ENCODE assay signal across 1 cellular context in the genomic region with DNA sequence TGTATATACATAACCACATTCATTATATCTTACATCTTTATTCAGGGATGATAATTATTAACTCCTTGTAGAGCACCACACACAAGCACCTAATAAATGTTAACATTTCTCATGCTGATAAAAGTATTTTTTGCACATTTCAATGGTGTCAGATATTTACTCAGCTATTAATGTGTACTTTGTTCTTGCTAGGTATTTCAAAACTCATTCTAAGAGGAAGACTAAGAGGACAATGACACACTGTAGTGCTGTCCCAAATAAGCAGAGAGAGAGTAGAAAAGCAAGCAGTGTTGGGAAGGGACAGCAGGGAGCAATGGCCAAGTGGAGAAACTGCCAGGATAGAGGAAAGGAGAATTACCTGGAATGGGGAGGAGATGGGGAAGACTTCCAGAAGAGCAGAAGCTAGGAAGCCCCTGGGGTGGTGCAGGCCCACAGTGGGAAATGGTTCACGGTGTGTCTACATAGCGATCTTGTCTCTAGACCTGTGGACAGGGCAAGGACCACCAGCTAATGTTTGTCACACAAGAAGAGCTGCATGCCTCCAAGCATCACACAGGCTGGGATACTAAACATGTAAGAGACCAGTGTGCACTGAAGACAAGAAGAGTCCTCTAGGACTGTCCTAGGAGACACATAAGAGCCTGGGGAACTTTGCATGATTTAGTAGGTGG.
TF ChIP-seq lines count a peak whose summit lies in the region.

No MANE protein-coding gene starts in this region.

TF ChIP-seq in HepG2, 621 proteins besides CTCF, POLR2A, EP300 and RAD21 (continued from another document and continues in another):
- TF ChIP-seq, protein P1, sequence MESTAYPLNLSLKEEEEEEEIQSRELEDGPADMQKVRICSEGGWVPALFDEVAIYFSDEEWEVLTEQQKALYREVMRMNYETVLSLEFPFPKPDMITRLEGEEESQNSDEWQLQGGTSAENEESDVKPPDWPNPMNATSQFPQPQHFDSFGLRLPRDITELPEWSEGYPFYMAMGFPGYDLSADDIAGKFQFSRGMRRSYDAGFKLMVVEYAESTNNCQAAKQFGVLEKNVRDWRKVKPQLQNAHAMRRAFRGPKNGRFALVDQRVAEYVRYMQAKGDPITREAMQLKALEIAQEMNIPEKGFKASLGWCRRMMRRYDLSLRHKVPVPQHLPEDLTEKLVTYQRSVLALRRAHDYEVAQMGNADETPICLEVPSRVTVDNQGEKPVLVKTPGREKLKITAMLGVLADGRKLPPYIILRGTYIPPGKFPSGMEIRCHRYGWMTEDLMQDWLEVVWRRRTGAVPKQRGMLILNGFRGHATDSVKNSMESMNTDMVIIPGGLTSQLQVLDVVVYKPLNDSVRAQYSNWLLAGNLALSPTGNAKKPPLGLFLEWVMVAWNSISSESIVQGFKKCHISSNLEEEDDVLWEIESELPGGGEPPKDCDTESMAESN (CRISPR knock-in tag; conservative IDR thresholded peaks at IDR 0.05): 0 out of 2 replicates have a peak, but pooled peaks have one; percentile 69
- TF ChIP-seq ARID2 (CRISPR knock-in tag; IDR thresholded peaks at IDR 0.05; ENCODE audit: borderline replicate concordance) (no peak), HNRNPK (IDR thresholded peaks at IDR 0.05; ENCODE audit: low read depth, low read length, poor library complexity, severe bottlenecking) (no peak), CCAR2 (optimal IDR thresholded peaks at IDR 0.05; ENCODE audit: low read depth, low read length) (no peak), SMARCC2 (IDR thresholded peaks at IDR 0.05) (no peak), ZNF160 (CRISPR knock-in tag; IDR thresholded peaks at IDR 0.05) (no peak), JARID2 (CRISPR knock-in tag; IDR thresholded peaks at IDR 0.05; ENCODE audit: insufficient replicate concordance) (no peak), ZNF841 (CRISPR knock-in tag; IDR thresholded peaks at IDR 0.05; ENCODE audit: borderline replicate concordance) (no peak), ZNF501 (CRISPR knock-in tag; IDR thresholded peaks at IDR 0.05) (no peak), TCF12 (IDR thresholded peaks at IDR 0.05) (no peak), TCF12 (CRISPR knock-in tag; IDR thresholded peaks at IDR 0.05) (no peak), ZNF614 (CRISPR knock-in tag; IDR thresholded peaks at IDR 0.05; ENCODE audit: borderline replicate concordance) (peak; percentile 74; the same call in 1 of the 2 replicates), ZNF350 (CRISPR knock-in tag; IDR thresholded peaks at IDR 0.05; ENCODE audit: borderline replicate concordance, low read depth) (no peak), ZNF567 (CRISPR knock-in tag; IDR thresholded peaks at IDR 0.05; ENCODE audit: borderline replicate concordance) (no peak), ZSCAN9 (CRISPR knock-in tag; IDR thresholded peaks at IDR 0.05; ENCODE audit: borderline replicate concordance) (peak; percentile 76; the same call in 1 of the 2 replicates), ZFP1 (CRISPR knock-in tag; IDR thresholded peaks at IDR 0.05) (peak; percentile 21; the same call in 1 of the 2 replicates), MZF1 (CRISPR knock-in tag; IDR thresholded peaks at IDR 0.05; ENCODE audit: borderline replicate concordance) (no peak), MLLT10 (CRISPR knock-in tag; IDR thresholded peaks at IDR 0.05) (no peak), ELF3 (CRISPR knock-in tag; IDR thresholded peaks at IDR 0.05) (peak; percentile 64), CEBPG (CRISPR knock-in tag; IDR thresholded peaks at IDR 0.05) (peak; percentile 86), HDAC2 (CRISPR knock-in tag; IDR thresholded peaks at IDR 0.05) (peak; percentile 83), DMAP1 (CRISPR knock-in tag; IDR thresholded peaks at IDR 0.05) (no peak), NAIF1 (CRISPR knock-in tag; IDR thresholded peaks at IDR 0.05; ENCODE audit: borderline replicate concordance) (no peak), FOXK1 (CRISPR knock-in tag; IDR thresholded peaks at IDR 0.05; ENCODE audit: borderline replicate concordance, low read depth) (no peak), NFYC (CRISPR knock-in tag; IDR thresholded peaks at IDR 0.05) (no peak), MIER2 (CRISPR knock-in tag; IDR thresholded peaks at IDR 0.05) (peak; percentile 55; the same call in 1 of the 2 replicates), ZNF256 (CRISPR knock-in tag; conservative IDR thresholded peaks at IDR 0.05) (no peak), ZNF496 (CRISPR knock-in tag; IDR thresholded peaks at IDR 0.05; ENCODE audit: insufficient replicate concordance) (no peak), ZSCAN30 (CRISPR knock-in tag; IDR thresholded peaks at IDR 0.05) (no peak), ZNF644 (CRISPR knock-in tag; IDR thresholded peaks at IDR 0.05; ENCODE audit: low read depth) (peak; percentile 85), NPAS2 (CRISPR knock-in tag; IDR thresholded peaks at IDR 0.05; ENCODE audit: borderline replicate concordance) (no peak), NONO (IDR thresholded peaks at IDR 0.05) (no peak), NONO (CRISPR knock-in tag; conservative IDR thresholded peaks at IDR 0.05) (peak; percentile 48; the same call in 1 of the 2 replicates), ATF7 (IDR thresholded peaks at IDR 0.05) (peak; percentile 41; the same call in 1 of the 2 replicates), ATF7 (CRISPR knock-in tag; IDR thresholded peaks at IDR 0.05) (no peak)
- TF ChIP-seq, protein P2, sequence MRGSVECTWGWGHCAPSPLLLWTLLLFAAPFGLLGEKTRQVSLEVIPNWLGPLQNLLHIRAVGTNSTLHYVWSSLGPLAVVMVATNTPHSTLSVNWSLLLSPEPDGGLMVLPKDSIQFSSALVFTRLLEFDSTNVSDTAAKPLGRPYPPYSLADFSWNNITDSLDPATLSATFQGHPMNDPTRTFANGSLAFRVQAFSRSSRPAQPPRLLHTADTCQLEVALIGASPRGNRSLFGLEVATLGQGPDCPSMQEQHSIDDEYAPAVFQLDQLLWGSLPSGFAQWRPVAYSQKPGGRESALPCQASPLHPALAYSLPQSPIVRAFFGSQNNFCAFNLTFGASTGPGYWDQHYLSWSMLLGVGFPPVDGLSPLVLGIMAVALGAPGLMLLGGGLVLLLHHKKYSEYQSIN (CRISPR knock-in tag; IDR thresholded peaks at IDR 0.05; ENCODE audit: borderline replicate concordance): no peak
- TF ChIP-seq, protein P3, sequence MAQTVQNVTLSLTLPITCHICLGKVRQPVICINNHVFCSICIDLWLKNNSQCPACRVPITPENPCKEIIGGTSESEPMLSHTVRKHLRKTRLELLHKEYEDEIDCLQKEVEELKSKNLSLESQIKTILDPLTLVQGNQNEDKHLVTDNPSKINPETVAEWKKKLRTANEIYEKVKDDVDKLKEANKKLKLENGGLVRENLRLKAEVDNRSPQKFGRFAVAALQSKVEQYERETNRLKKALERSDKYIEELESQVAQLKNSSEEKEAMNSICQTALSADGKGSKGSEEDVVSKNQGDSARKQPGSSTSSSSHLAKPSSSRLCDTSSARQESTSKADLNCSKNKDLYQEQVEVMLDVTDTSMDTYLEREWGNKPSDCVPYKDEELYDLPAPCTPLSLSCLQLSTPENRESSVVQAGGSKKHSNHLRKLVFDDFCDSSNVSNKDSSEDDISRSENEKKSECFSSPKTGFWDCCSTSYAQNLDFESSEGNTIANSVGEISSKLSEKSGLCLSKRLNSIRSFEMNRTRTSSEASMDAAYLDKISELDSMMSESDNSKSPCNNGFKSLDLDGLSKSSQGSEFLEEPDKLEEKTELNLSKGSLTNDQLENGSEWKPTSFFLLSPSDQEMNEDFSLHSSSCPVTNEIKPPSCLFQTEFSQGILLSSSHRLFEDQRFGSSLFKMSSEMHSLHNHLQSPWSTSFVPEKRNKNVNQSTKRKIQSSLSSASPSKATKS (CRISPR knock-in tag; IDR thresholded peaks at IDR 0.05): no peak
- TF ChIP-seq, protein P4, sequence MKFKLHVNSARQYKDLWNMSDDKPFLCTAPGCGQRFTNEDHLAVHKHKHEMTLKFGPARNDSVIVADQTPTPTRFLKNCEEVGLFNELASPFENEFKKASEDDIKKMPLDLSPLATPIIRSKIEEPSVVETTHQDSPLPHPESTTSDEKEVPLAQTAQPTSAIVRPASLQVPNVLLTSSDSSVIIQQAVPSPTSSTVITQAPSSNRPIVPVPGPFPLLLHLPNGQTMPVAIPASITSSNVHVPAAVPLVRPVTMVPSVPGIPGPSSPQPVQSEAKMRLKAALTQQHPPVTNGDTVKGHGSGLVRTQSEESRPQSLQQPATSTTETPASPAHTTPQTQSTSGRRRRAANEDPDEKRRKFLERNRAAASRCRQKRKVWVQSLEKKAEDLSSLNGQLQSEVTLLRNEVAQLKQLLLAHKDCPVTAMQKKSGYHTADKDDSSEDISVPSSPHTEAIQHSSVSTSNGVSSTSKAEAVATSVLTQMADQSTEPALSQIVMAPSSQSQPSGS (CRISPR knock-in tag; IDR thresholded peaks at IDR 0.05): peak; percentile 82
- TF ChIP-seq, protein P5, sequence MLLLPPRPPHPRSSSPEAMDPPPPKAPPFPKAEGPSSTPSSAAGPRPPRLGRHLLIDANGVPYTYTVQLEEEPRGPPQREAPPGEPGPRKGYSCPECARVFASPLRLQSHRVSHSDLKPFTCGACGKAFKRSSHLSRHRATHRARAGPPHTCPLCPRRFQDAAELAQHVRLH (CRISPR knock-in tag; IDR thresholded peaks at IDR 0.05; ENCODE audit: borderline replicate concordance, low read depth): no peak
- TF ChIP-seq, protein P6, sequence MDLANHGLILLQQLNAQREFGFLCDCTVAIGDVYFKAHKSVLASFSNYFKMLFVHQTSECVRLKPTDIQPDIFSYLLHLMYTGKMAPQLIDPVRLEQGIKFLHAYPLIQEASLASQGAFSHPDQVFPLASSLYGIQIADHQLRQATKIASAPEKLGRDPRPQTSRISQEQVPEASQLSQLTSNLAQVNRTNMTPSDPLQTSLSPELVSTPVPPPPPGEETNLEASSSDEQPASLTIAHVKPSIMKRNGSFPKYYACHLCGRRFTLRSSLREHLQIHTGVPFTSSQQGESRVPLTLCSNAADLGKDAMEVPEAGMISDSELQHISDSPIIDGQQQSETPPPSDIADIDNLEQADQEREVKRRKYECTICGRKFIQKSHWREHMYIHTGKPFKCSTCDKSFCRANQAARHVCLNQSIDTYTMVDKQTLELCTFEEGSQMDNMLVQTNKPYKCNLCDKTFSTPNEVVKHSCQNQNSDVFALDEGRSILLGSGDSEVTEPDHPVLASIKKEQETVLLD (CRISPR knock-in tag; IDR thresholded peaks at IDR 0.05; ENCODE audit: low read depth): no peak
- TF ChIP-seq, protein P7, sequence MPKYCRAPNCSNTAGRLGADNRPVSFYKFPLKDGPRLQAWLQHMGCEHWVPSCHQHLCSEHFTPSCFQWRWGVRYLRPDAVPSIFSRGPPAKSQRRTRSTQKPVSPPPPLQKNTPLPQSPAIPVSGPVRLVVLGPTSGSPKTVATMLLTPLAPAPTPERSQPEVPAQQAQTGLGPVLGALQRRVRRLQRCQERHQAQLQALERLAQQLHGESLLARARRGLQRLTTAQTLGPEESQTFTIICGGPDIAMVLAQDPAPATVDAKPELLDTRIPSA (CRISPR knock-in tag; IDR thresholded peaks at IDR 0.05; ENCODE audit: borderline replicate concordance): no peak
- TF ChIP-seq, protein P8, sequence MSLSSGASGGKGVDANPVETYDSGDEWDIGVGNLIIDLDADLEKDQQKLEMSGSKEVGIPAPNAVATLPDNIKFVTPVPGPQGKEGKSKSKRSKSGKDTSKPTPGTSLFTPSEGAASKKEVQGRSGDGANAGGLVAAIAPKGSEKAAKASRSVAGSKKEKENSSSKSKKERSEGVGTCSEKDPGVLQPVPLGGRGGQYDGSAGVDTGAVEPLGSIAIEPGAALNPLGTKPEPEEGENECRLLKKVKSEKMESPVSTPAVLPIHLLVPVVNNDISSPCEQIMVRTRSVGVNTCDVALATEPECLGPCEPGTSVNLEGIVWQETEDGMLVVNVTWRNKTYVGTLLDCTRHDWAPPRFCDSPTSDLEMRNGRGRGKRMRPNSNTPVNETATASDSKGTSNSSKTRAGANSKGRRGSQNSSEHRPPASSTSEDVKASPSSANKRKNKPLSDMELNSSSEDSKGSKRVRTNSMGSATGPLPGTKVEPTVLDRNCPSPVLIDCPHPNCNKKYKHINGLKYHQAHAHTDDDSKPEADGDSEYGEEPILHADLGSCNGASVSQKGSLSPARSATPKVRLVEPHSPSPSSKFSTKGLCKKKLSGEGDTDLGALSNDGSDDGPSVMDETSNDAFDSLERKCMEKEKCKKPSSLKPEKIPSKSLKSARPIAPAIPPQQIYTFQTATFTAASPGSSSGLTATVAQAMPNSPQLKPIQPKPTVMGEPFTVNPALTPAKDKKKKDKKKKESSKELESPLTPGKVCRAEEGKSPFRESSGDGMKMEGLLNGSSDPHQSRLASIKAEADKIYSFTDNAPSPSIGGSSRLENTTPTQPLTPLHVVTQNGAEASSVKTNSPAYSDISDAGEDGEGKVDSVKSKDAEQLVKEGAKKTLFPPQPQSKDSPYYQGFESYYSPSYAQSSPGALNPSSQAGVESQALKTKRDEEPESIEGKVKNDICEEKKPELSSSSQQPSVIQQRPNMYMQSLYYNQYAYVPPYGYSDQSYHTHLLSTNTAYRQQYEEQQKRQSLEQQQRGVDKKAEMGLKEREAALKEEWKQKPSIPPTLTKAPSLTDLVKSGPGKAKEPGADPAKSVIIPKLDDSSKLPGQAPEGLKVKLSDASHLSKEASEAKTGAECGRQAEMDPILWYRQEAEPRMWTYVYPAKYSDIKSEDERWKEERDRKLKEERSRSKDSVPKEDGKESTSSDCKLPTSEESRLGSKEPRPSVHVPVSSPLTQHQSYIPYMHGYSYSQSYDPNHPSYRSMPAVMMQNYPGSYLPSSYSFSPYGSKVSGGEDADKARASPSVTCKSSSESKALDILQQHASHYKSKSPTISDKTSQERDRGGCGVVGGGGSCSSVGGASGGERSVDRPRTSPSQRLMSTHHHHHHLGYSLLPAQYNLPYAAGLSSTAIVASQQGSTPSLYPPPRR (CRISPR knock-in tag; IDR thresholded peaks at IDR 0.05; ENCODE audit: borderline replicate concordance): peak; percentile 50; the same call in 1 of the 2 replicates
- TF ChIP-seq, protein P9, sequence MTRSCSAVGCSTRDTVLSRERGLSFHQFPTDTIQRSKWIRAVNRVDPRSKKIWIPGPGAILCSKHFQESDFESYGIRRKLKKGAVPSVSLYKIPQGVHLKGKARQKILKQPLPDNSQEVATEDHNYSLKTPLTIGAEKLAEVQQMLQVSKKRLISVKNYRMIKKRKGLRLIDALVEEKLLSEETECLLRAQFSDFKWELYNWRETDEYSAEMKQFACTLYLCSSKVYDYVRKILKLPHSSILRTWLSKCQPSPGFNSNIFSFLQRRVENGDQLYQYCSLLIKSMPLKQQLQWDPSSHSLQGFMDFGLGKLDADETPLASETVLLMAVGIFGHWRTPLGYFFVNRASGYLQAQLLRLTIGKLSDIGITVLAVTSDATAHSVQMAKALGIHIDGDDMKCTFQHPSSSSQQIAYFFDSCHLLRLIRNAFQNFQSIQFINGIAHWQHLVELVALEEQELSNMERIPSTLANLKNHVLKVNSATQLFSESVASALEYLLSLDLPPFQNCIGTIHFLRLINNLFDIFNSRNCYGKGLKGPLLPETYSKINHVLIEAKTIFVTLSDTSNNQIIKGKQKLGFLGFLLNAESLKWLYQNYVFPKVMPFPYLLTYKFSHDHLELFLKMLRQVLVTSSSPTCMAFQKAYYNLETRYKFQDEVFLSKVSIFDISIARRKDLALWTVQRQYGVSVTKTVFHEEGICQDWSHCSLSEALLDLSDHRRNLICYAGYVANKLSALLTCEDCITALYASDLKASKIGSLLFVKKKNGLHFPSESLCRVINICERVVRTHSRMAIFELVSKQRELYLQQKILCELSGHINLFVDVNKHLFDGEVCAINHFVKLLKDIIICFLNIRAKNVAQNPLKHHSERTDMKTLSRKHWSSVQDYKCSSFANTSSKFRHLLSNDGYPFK (CRISPR knock-in tag; IDR thresholded peaks at IDR 0.05; ENCODE audit: borderline replicate concordance): no peak
